ENCODE assay signal across 8 cellular contexts in the genomic region with DNA sequence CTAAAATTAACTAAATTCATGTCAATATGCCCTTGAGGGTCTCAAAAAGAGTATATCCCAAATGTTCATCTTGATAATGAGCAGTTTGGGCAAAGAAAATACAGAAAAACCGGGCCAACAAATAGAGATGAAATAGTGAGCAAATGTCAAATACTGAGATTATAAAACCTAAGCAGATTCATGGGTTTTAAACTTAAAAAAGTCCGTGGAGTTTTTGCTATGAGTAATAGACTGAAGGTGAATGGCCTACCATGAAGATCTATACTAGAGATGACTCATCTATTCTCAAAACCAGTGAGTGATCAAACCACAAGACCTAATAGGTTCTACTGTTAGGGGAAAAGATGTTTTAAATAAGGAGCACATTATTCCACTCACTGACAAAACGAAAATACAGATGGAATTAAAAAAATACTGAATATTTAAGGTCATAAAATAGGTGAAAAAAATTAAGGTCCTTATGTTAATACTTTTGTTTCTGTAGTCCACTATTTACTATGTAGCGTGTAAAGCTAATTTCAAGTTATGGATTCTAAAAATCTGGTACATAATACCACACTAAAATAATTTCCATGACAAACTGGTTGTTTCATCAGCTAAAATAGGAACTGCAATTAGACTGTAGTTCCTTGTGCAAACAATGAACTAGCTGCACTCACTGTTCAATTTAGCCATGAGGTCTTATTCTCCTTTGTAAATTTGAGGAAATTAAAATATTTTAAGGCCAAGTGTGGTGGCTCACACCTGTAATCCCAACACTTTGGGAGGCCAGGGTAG. TPM values are rescaled to one million over a fixed set of nuclear protein-coding genes. Genes with fewer than 3 reads are reported as not detected.
DNase-seq lines count a peak whose midpoint lies in the region; ATAC-seq and TF ChIP-seq lines count a peak whose summit lies in the region.

No MANE protein-coding gene starts in this region.

- DNase-seq in activated B cell treated with CpG ODN at 0.5 μM for 24 hours: no peak
- no peak for DNase-seq in upper lobe of right lung
- DNase-seq in substantia nigra (lab: John Stamatoyannopoulos, UW): no peak
- DNase-seq in MG63: no peak

- H3K27ac ChIP-seq in C4-2B (peak overlapping the region; percentile 29; the same call in 1 of the 2 replicates), upper lobe of right lung (peak overlapping the region; percentile 38), substantia nigra (ENCODE audit: low read depth, low read length, poor library complexity, severe bottlenecking) (no peak overlapping the region)

- H3K36me3 ChIP-seq in iPS-15b (ENCODE audit: control insufficient read depth, insufficient read depth, low read length) (peaks cover 43% of the 10 kb centered on the region), upper lobe of right lung (peaks cover 70% of the 10 kb centered on the region), MG63 (peaks cover 88% of the 10 kb centered on the region)

- intact Hi-C loops in activated B cell treated with CpG ODN at 0.5 μM for 24 hours (cut with micrococcal nuclease): loop anchor here (1.0 to 10.0 kb wide), 6 partner anchors 13 to 639 kb away; a partner anchor contains a TSS
- intact Hi-C loops in upper lobe of right lung (cut with DNase I): no loop called here

- peak overlapping the region; percentile 87 for H3K27ac Mint-ChIP-seq in activated B cell treated with CpG ODN at 0.5 μM for 24 hours

- no peaks in the 10 kb centered on the region for H3K27me3 ChIP-seq in iPS-15b (ENCODE audit: control insufficient read depth, insufficient read depth, low read length)
- H3K27me3 ChIP-seq in upper lobe of right lung: no peaks in the 10 kb centered on the region
- H3K27me3 ChIP-seq in MG63: no peaks in the 10 kb centered on the region

- H3K4me1 Mint-ChIP-seq in activated B cell treated with CpG ODN at 0.5 μM for 24 hours: peaks cover 76% of the 10 kb centered on the region

- no peaks in the 10 kb centered on the region for H3K9me3 Mint-ChIP-seq in activated B cell treated with CpG ODN at 0.5 μM for 24 hours

- TF ChIP-seq CTCF in C4-2B (conservative IDR thresholded peaks at IDR 0.05): no peak
- TF ChIP-seq CTCF in activated B cell treated with CpG ODN at 0.5 μM for 24 hours (IDR thresholded peaks at IDR 0.05): no peak
- TF ChIP-seq CTCF in upper lobe of right lung (IDR thresholded peaks at IDR 0.05): no peak

- no peaks in the 10 kb centered on the region for H3K9me3 ChIP-seq in iPS-15b (ENCODE audit: control insufficient read depth, insufficient read depth, low read length)
- no peaks in the 10 kb centered on the region for H3K9me3 ChIP-seq in upper lobe of right lung
- H3K9me3 ChIP-seq in MG63: no peaks in the 10 kb centered on the region

- POLR2A ChIA-PET in activated B cell treated with CpG ODN at 0.5 μM for 24 hours (lab: Charles Lee): interaction anchor here (1.1 to 4.3 kb wide), 6 partner anchors 9 to 212 kb away, joined by 3 to 31 read pairs (median 10); a partner anchor contains a TSS

- H3K4me3 ChIP-seq in iPS-15b (ENCODE audit: low read depth, low read length) (peak overlapping the region; percentile 91), upper lobe of right lung (peak overlapping the region; percentile 1), MG63 (no peak overlapping the region)

- H3K4me1 ChIP-seq in iPS-15b (ENCODE audit: control insufficient read depth, insufficient read depth, low read length) (peaks cover 13% of the 10 kb centered on the region), upper lobe of right lung (peaks cover 73% of the 10 kb centered on the region)

- no peaks in the 10 kb centered on the region for H3K27me3 Mint-ChIP-seq in activated B cell treated with CpG ODN at 0.5 μM for 24 hours

- peak; percentile 81 for ATAC-seq in GM19351 (IDR thresholded peaks at IDR 0.05; ENCODE audit: unreplicated experiment)
- ATAC-seq in HG03432 (IDR thresholded peaks at IDR 0.05; ENCODE audit: unreplicated experiment): peak; percentile 82
- peak; percentile 68 for ATAC-seq in activated B cell treated with CpG ODN at 0.5 μM for 24 hours (ENCODE audit: low read depth)
- ATAC-seq in upper lobe of right lung: no peak

- peaks cover 94% of the 10 kb centered on the region for H3K36me3 Mint-ChIP-seq in activated B cell treated with CpG ODN at 0.5 μM for 24 hours (ENCODE audit: low read depth)

- peak overlapping the region; percentile 100 for H3K4me3 Mint-ChIP-seq in activated B cell treated with CpG ODN at 0.5 μM for 24 hours

- CTCF ChIA-PET in activated B cell treated with CpG ODN at 0.5 μM for 24 hours (lab: Charles Lee): interaction anchor here (1.0 kb wide), 1 partner anchor 10 kb away, joined by 3 read pairs; no protein-coding TSS in a partner anchor

- no peak overlapping the region for H3K9ac ChIP-seq in iPS-15b (ENCODE audit: low read depth, low read length)

RNA-seq across cellular contexts. Expression of a gene that starts 5.0 kb away (rescaled TPM):
- 653 and 683 TPM in 2 replicates for total RNA-seq in activated B cell treated with CpG ODN at 0.5 μM for 24 hours
- 368 TPM for total RNA-seq in upper lobe of right lung
- total RNA-seq in MG63 (2014; rRNA removed; shearing (Covaris generic); ENCODE audit: low replicate concordance): 994 and 1,287 TPM in 2 replicates

RNA-seq across cellular contexts. Expression of a gene that starts 15.7 kb away (rescaled TPM):
- total RNA-seq in activated B cell treated with CpG ODN at 0.5 μM for 24 hours (not detected in 2 replicates), upper lobe of right lung (1.7 TPM)
- not detected in 2 replicates for total RNA-seq in MG63 (2014; rRNA removed; shearing (Covaris generic); ENCODE audit: low replicate concordance)
